ENCODE assay signal across 15 cellular contexts in the genomic region with DNA sequence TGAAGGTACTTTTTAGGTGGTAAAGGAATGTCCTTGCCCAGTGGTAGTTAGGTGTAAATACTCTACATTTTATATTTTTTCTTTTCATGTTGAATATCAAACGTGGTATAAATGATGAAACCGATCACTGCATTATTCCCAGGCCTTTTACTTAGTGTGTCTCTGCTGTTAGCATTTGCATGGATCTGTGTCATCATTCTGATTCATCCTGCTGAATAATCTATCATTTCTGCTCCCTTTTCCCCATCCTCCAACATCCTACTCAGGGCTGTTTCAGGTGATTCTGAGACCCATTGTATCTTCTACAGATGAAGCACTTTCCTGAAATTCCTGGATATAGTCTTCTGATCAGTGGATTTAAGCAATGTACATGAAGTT.
A peak's percentile ranks its signal among the peaks of the same experiment; 100 is the strongest.
DNase-seq lines count a peak whose midpoint lies in the region; ATAC-seq and TF ChIP-seq lines count a peak whose summit lies in the region.
"Had no signal": no experiment of that assay in that cellular context is flagged by ENCODE, and none has a peak within 500 bp of the region (broad histone marks: within the 10 kb centered on the region; RNA-seq: fewer than 3 reads in every experiment).

No MANE protein-coding gene starts in this region.

- H3K4me1 ChIP-seq in GM23248 (ENCODE audit: insufficient read depth): peaks cover 31% of the 10 kb centered on the region
- H3K4me1 ChIP-seq in esophagus squamous epithelium: peaks cover 3 to 40% (median 4%) of the 10 kb centered on the region in 3 donors
- H3K4me1 ChIP-seq: right lobe of liver had no signal

- H3K9ac ChIP-seq in GM23248: peak overlapping the region; percentile 81

- in situ Hi-C loops in GM23248 (cut with MboI): no loop called here

- H3K27me3 ChIP-seq in GM23248 (replicated peaks; ENCODE audit: insufficient read depth) (no peaks in the 10 kb centered on the region), esophagus squamous epithelium (no peaks in the 10 kb centered on the region)
- H3K27me3 ChIP-seq: right lobe of liver had no signal

- H3K9me2 ChIP-seq in GM23248 (ENCODE audit: insufficient read depth): no peaks in the 10 kb centered on the region

- no peaks in the 10 kb centered on the region for H4K20me1 ChIP-seq in GM23248 (ENCODE audit: insufficient read depth)

- H2AFZ ChIP-seq in GM23248: peak overlapping the region; percentile 59

- H3K27ac ChIP-seq in GM23248: peak overlapping the region; percentile 93
- peak overlapping the region in 3 of 4 donors; percentile 0 to 51 (median 30) for H3K27ac ChIP-seq in esophagus squamous epithelium
- H3K27ac ChIP-seq: right lobe of liver had no signal

- H3K36me3 ChIP-seq in GM23248 (ENCODE audit: low read depth) (no peaks in the 10 kb centered on the region), esophagus squamous epithelium (no peaks in the 10 kb centered on the region)
- H3K36me3 ChIP-seq: right lobe of liver had no signal

- intact Hi-C loops in esophagus squamous epithelium (cut with DNase I): no loop called here

- WGBS in GM23248 (ENCODE audit: low coverage in 1 of 2, low lambda C conversion rate in 2 of 2, missing lambda C conversion rate in 2 of 2), 2 experiments: 28 to 34% methylated on average over 2 of the region's 2 CpGs
- 45 to 50% methylated on average over 2 of the region's 2 CpGs for WGBS in esophagus squamous epithelium, 2 donors

- peaks cover 7% of the 10 kb centered on the region for H3F3A ChIP-seq in GM23248 (ENCODE audit: insufficient read depth)

- H3K79me2 ChIP-seq in GM23248 (ENCODE audit: insufficient read depth): no peaks in the 10 kb centered on the region

- DNase-seq in GM23248 (peak; percentile 84), RKO (ENCODE audit: low spot score) (peak; percentile 20), esophagus squamous epithelium (lab: John Stamatoyannopoulos, UW) (no peak), renal cortical epithelial cell (ENCODE audit: low read depth) (peak; percentile 76)
- DNase-seq: activated naive CD8-positive, alpha-beta T cell treated with anti-CD3 and anti-CD28 coated beads, Interleukin-2, amount 10 ng/mL, durations not matched to agents 7 days and 5 days; H9; mucosa of descending colon; right lobe of liver; SHP77; stimulated activated CD4-positive, alpha-beta T cell treated with anti-CD3 and anti-CD28 coated beads, Interleukin-2, amount 100 ng/mL, for 48 hours; T-helper 17 cell had no signal

- no peaks in the 10 kb centered on the region for H3K9me3 ChIP-seq in GM23248 (ENCODE audit: low read depth)
- no peaks in the 10 kb centered on the region for H3K9me3 ChIP-seq in esophagus squamous epithelium
- H3K9me3 ChIP-seq: mucosa of descending colon, right lobe of liver had no signal

- no peak overlapping the region for H3K4me3 ChIP-seq in GM23248
- H3K4me3 ChIP-seq in esophagus squamous epithelium: no peak overlapping the region
- H3K4me3 ChIP-seq: mucosa of descending colon, right lobe of liver had no signal

- TF ChIP-seq CTCF in esophagus squamous epithelium (IDR thresholded peaks at IDR 0.05): no peak

- TF ChIP-seq POLR2A in esophagus squamous epithelium (IDR thresholded peaks at IDR 0.05): no peak

- ATAC-seq in HG03520 (IDR thresholded peaks at IDR 0.05; ENCODE audit: unreplicated experiment) (no peak), HG03196 (IDR thresholded peaks at IDR 0.05; ENCODE audit: unreplicated experiment) (no peak), GM21723 (IDR thresholded peaks at IDR 0.05; ENCODE audit: unreplicated experiment) (no peak)
- ATAC-seq: mucosa of descending colon, right lobe of liver, T-helper 17 cell, WTC11 had no signal

- H3K4me2 ChIP-seq in GM23248 (ENCODE audit: unreplicated experiment): peak overlapping the region; percentile 72
